In genomic region chr18:53739700-53740099, GRCh38 we compare ENCODE assay signal across 7 cellular contexts.
"Had no signal": no experiment of that assay in that cellular context is flagged by ENCODE, and none has a peak within 500 bp of the region (broad histone marks: within the 10 kb centered on the region; RNA-seq: fewer than 3 reads in every experiment).

No MANE protein-coding gene starts in this region.

- H3K4me3 ChIP-seq: K562 had no signal

- ATAC-seq: HepG2, K562 had no signal

- H3K27ac ChIP-seq: HL-60 had no signal

- FAIRE-seq: HepG2, HTR-8/SVneo, K562 had no signal

- DNase-seq: IMR-90, KBM-7, KG1 had no signal
